ENCODE assay signal across 11 cellular contexts in genomic region chr7:134908289-134908688, GRCh38.
A peak's percentile ranks its signal among the peaks of the same experiment; 100 is the strongest.
DNase-seq lines count a peak whose midpoint lies in the region; ATAC-seq, FAIRE-seq and TF ChIP-seq lines count a peak whose summit lies in the region.
"Had no signal": no experiment of that assay in that cellular context is flagged by ENCODE, and none has a peak within 500 bp of the region (broad histone marks: within the 10 kb centered on the region; RNA-seq: fewer than 3 reads in every experiment).

No MANE protein-coding gene starts in this region.

- POLR2A ChIA-PET in GM12878 (lab: Charles Lee), result interaction anchor here (1.1 to 1.6 kb wide), 2 partner anchors 9 to 12 kb away, joined by 3 to 6 read pairs; no protein-coding TSS in a partner anchor

- H2AFZ ChIP-seq in GM12878 (ENCODE audit: control insufficient read depth, low read depth, low read length), result no peak overlapping the region

- peak; percentile 44 for DNase-seq in GM12865 (ENCODE audit: low read depth)
- no peak for DNase-seq in GM12878 (ENCODE audit: low read depth, low spot score)
- no peak for DNase-seq in omental fat pad (ENCODE audit: low spot score)
- no peak for DNase-seq in NCI-H446 treated with DMSO at 0.1 percent for 48 hours (lab: John Stamatoyannopoulos, UW)
- DNase-seq in posterior vena cava (ENCODE audit: low spot score), result no peak
- DNase-seq: left ventricle myocardium superior, NCI-H69 had no signal

- CTCF ChIA-PET in GM12878 (lab: Yijun Ruan, JAX), result no interaction called here

- FAIRE-seq in GM12878 (lab: Jason Lieb, UNC), result peak; percentile 75

- 4% methylated on average over 3 of the region's 3 CpGs for WGBS in GM12878 (ENCODE audit: insufficient coverage, insufficient replicate concordance, low lambda C conversion rate, missing lambda C conversion rate)

- RAD21 ChIA-PET in GM12878 (lab: Charles Lee; ENCODE audit: unreplicated experiment), result interaction anchor here (0.9 to 2.4 kb wide), 3 partner anchors 8 to 272 kb away, joined by 3 to 11 read pairs (median 3); no protein-coding TSS in a partner anchor

- in situ Hi-C loops in GM12878 (cut with MboI), result no loop called here

- H3K9ac ChIP-seq in GM12878 (ENCODE audit: control insufficient read depth, insufficient read depth, low read length), result no peak overlapping the region

- SMC1A ChIA-PET in GM12878 (lab: Charles Lee; ENCODE audit: uncharacterized antibody, unreplicated experiment), result interaction anchor here (1.7 to 4.8 kb wide), 2 partner anchors 7 to 10 kb away, joined by 4 to 31 read pairs; no protein-coding TSS in a partner anchor

- intact Hi-C loops in GM12878 (cut with micrococcal nuclease; ENCODE audit: unreplicated experiment), result no loop called here
- intact Hi-C loops in posterior vena cava (cut with DNase I), result no loop called here

- no peak for TF ChIP-seq POLR2A in GM12878 (IDR thresholded peaks at IDR 0.05; ENCODE audit: low read depth, low read length)

- H4K20me1 ChIP-seq in GM12878 (ENCODE audit: control insufficient read depth, insufficient read depth), result no peaks in the 10 kb centered on the region

- H3K4me3 ChIP-seq in GM12865 (ENCODE audit: low read depth, low read length) (no peak overlapping the region), GM12878 (no peak overlapping the region)
- H3K4me3 ChIP-seq: tibial nerve had no signal

- TF ChIP-seq CTCF in GM12865 (IDR thresholded peaks at IDR 0.05; ENCODE audit: insufficient read depth, low read depth, low read length, missing control alignments), result no peak
- TF ChIP-seq CTCF in GM12878 (IDR thresholded peaks at IDR 0.05 in 2 of 3, conservative IDR thresholded peaks at IDR 0.05 in 1 of 3; ENCODE audit: control insufficient read depth in 2 of 3, extremely low read depth in 1 of 3, insufficient read depth in 1 of 3, low read depth in 3 of 3, low read length in 3 of 3), result no peak
- no peak for TF ChIP-seq CTCF in omental fat pad (IDR thresholded peaks at IDR 0.05)

- no peak overlapping the region for H3K4me2 ChIP-seq in GM12878 (ENCODE audit: control insufficient read depth, insufficient read depth)

- no peak for TF ChIP-seq EP300 in GM12878 (IDR thresholded peaks at IDR 0.05; ENCODE audit: borderline replicate concordance in 1 of 2, control insufficient read depth in 1 of 2, low read depth in 2 of 2, low read length in 2 of 2)

- TF ChIP-seq RAD21 in GM12878 (IDR thresholded peaks at IDR 0.05; ENCODE audit: insufficient read depth, low read depth, low read length), result no peak

- no peaks in the 10 kb centered on the region for H3K27me3 ChIP-seq in GM12878 (replicated peaks in 1 of 2; ENCODE audit: control insufficient read depth in 2 of 2, insufficient read depth in 2 of 2, low read length in 1 of 2)
- H3K27me3 ChIP-seq: tibial nerve had no signal

- ATAC-seq in HG02885 (IDR thresholded peaks at IDR 0.05; ENCODE audit: poor library complexity, unreplicated experiment), result peak; percentile 56
- peak; percentile 78 for ATAC-seq in GM12878
- peak; percentile 73 for ATAC-seq in omental fat pad (ENCODE audit: low FRiP score)
- ATAC-seq in GM19455 (IDR thresholded peaks at IDR 0.05; ENCODE audit: unreplicated experiment), result no peak
- ATAC-seq in GM21526 (IDR thresholded peaks at IDR 0.05; ENCODE audit: low FRiP score, unreplicated experiment), result no peak

- no peaks in the 10 kb centered on the region for H3K9me3 ChIP-seq in GM12878 (replicated peaks; ENCODE audit: control insufficient read depth, insufficient read depth, low read length)
- H3K9me3 ChIP-seq: tibial nerve had no signal

- peaks cover 4% of the 10 kb centered on the region; the same call in 1 of the 2 replicates for H3K4me1 ChIP-seq in GM12878 (ENCODE audit: control insufficient read depth, insufficient read depth, low read length)

- no peak overlapping the region for H3K27ac ChIP-seq in GM12878 (ENCODE audit: control insufficient read depth, insufficient read depth)

- no peaks in the 10 kb centered on the region for H3K79me2 ChIP-seq in GM12878 (ENCODE audit: control insufficient read depth, insufficient read depth, low read length)

- BruUV-seq in GM12878 (replicated peaks; lab: Mats Ljungman, UMichigan), result no TSS peak

- H3K36me3 ChIP-seq in GM12878 (ENCODE audit: control insufficient read depth in 2 of 2, insufficient read depth in 2 of 2, low read length in 1 of 2), result no peaks in the 10 kb centered on the region
- H3K36me3 ChIP-seq: tibial nerve had no signal

TF ChIP-seq in GM12878, 131 proteins besides CTCF, POLR2A, EP300 and RAD21:
- no peak for TF ChIP-seq ZZZ3 (IDR thresholded peaks at IDR 0.05; ENCODE audit: control insufficient read depth, insufficient read length, low read depth)
- TF ChIP-seq ZBED1 (IDR thresholded peaks at IDR 0.05; ENCODE audit: borderline replicate concordance), result no peak
- TF ChIP-seq CBFB (IDR thresholded peaks at IDR 0.05; ENCODE audit: low read depth), result no peak
- TF ChIP-seq, protein P1, sequence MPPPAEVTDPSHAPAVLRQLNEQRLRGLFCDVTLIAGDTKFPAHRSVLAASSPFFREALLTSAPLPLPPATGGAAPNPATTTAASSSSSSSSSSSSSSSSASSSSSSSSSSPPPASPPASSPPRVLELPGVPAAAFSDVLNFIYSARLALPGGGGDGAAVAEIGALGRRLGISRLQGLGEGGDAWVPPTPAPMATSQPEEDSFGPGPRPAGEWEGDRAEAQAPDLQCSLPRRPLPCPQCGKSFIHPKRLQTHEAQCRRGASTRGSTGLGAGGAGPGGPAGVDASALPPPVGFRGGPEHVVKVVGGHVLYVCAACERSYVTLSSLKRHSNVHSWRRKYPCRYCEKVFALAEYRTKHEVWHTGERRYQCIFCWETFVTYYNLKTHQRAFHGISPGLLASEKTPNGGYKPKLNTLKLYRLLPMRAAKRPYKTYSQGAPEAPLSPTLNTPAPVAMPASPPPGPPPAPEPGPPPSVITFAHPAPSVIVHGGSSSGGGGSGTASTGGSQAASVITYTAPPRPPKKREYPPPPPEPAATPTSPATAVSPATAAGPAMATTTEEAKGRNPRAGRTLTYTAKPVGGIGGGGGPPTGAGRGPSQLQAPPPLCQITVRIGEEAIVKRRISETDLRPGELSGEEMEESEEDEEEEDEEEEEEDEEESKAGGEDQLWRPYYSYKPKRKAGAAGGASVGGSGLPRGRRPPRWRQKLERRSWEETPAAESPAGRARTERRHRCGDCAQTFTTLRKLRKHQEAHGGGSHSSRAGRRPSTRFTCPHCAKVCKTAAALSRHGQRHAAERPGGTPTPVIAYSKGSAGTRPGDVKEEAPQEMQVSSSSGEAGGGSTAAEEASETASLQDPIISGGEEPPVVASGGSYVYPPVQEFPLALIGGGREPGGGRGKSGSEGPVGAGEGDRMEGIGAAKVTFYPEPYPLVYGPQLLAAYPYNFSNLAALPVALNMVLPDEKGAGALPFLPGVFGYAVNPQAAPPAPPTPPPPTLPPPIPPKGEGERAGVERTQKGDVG (CRISPR knock-in tag; IDR thresholded peaks at IDR 0.05), result no peak
- no peak for TF ChIP-seq POLR2AphosphoS5 (IDR thresholded peaks at IDR 0.05; ENCODE audit: low read length)
- no peak for TF ChIP-seq SIX5 (IDR thresholded peaks at IDR 0.05; ENCODE audit: low read depth, low read length, severe bottlenecking)
- TF ChIP-seq MEF2B (IDR thresholded peaks at IDR 0.05; ENCODE audit: partially characterized antibody, poor library complexity, severe bottlenecking), result no peak
- peak; percentile 61; the same call in 1 of the 2 replicates for TF ChIP-seq CREM (IDR thresholded peaks at IDR 0.05; ENCODE audit: low read depth)
- no peak for TF ChIP-seq ZNF217 (IDR thresholded peaks at IDR 0.05)
- no peak for TF ChIP-seq SRF (IDR thresholded peaks at IDR 0.05; ENCODE audit: low read depth in 2 of 2, low read length in 2 of 2)
- no peak for TF ChIP-seq STAT3 (IDR thresholded peaks at IDR 0.05; ENCODE audit: low read depth, low read length)
- TF ChIP-seq NR2C1 (IDR thresholded peaks at IDR 0.05), result no peak
- TF ChIP-seq, protein P2, sequence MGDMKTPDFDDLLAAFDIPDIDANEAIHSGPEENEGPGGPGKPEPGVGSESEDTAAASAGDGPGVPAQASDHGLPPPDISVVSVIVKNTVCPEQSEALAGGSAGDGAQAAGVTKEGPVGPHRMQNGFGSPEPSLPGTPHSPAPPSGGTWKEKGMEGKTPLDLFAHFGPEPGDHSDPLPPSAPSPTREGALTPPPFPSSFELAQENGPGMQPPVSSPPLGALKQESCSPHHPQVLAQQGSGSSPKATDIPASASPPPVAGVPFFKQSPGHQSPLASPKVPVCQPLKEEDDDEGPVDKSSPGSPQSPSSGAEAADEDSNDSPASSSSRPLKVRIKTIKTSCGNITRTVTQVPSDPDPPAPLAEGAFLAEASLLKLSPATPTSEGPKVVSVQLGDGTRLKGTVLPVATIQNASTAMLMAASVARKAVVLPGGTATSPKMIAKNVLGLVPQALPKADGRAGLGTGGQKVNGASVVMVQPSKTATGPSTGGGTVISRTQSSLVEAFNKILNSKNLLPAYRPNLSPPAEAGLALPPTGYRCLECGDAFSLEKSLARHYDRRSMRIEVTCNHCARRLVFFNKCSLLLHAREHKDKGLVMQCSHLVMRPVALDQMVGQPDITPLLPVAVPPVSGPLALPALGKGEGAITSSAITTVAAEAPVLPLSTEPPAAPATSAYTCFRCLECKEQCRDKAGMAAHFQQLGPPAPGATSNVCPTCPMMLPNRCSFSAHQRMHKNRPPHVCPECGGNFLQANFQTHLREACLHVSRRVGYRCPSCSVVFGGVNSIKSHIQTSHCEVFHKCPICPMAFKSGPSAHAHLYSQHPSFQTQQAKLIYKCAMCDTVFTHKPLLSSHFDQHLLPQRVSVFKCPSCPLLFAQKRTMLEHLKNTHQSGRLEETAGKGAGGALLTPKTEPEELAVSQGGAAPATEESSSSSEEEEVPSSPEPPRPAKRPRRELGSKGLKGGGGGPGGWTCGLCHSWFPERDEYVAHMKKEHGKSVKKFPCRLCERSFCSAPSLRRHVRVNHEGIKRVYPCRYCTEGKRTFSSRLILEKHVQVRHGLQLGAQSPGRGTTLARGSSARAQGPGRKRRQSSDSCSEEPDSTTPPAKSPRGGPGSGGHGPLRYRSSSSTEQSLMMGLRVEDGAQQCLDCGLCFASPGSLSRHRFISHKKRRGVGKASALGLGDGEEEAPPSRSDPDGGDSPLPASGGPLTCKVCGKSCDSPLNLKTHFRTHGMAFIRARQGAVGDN (IDR thresholded peaks at IDR 0.05), result no peak
- peak; percentile 64; the same call in 1 of the 2 replicates for TF ChIP-seq CREB1 (IDR thresholded peaks at IDR 0.05; ENCODE audit: low read depth)
- peak; percentile 49; the same call in 1 of the 2 replicates for TF ChIP-seq JUNB (IDR thresholded peaks at IDR 0.05)
TF ChIP-seq in GM12878: peak in this region for 3.

Comparison
In these comparisons a context has a peak if more than half of its experiments do, and no peak if none do; other contexts are left out.
1. ATAC-seq: peak in HG02885 (single experiment), GM12878 (single experiment) and omental fat pad (single experiment); none in GM19455 (single experiment) and GM21526 (single experiment).